ENCODE assay signal across 8 cellular contexts in the genomic region with DNA sequence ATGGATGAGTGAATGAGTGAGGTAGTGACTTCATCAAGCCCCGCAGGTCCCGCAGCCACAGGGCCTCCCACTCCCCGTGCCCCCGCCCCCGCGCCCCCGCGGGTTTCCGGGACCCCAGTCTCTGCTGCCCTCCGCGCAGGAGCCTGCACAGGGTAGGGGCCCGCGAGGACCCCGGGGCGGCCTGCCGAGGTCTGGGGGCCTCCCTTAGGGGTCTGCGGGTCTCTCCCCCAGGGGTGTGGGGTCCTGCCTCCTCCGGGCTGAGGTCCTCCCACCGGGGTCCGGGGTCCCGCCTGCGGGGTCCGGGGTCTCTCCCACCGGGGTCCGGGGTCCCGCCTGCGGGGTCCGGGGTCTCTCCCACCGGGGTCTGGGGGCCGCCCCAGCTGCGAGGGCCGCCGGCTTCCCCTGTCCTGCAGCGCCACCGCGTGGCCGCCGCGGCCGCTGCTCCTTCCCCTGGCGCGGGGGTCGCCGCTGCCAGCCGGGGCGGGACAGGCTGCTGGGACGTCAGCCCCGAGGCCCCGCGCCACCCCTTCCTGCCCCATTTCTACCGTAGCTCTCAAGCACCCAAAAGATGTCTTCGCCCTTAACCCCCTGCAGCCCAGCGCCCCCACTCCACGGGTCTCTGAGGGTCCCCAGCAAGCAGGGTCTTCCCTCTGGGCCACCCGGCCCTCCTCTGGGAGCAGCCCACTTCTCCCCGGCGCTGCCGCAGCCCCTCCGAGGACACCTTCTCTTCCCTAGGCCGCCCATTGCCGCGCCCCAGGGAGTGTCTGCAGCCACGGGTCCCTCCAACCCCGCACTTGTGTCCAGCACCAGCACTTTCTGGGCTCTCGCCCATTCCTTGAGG. TPM values are rescaled to one million over a fixed set of nuclear protein-coding genes. Genes with fewer than 3 reads are reported as not detected.
DNase-seq lines count a peak whose midpoint lies in the region; ATAC-seq and TF ChIP-seq lines count a peak whose summit lies in the region.

No MANE protein-coding gene starts in this region.

- peak; percentile 86 for TF ChIP-seq CTCF in coronary artery (IDR thresholded peaks at IDR 0.05)
- peak; percentile 95 for TF ChIP-seq CTCF in natural killer cell (IDR thresholded peaks at IDR 0.05)

- H3K9me3 Mint-ChIP-seq in T-cell, result no peaks in the 10 kb centered on the region
- no peaks in the 10 kb centered on the region for H3K9me3 Mint-ChIP-seq in natural killer cell

- ATAC-seq in T-cell (replicated peaks in 1 of 4) (peak; percentile 61 to 83 (median 68)), natural killer cell (peak; percentile 54 to 79 (median 78)), GM21381 (IDR thresholded peaks at IDR 0.05; ENCODE audit: unreplicated experiment) (no peak), GM19023 (IDR thresholded peaks at IDR 0.05; ENCODE audit: unreplicated experiment) (no peak)

- CTCF ChIA-PET in T-cell (lab: Charles Lee), result interaction anchor here in 1 of 2 donors (1.2 kb wide), 1 partner anchor 554 kb away, joined by 5 read pairs; no protein-coding TSS in a partner anchor

- H3K4me3 Mint-ChIP-seq in T-cell, result peak overlapping the region in 1 of 3 donors; percentile 68
- H3K4me3 Mint-ChIP-seq in natural killer cell, result no peak overlapping the region

- H3K4me1 Mint-ChIP-seq in T-cell (peaks cover 4 to 11% (median 11%) of the 10 kb centered on the region in 3 donors), natural killer cell (peaks cover 0 to 14% of the 10 kb centered on the region in 2 donors)

- no peak overlapping the region for H3K27ac Mint-ChIP-seq in T-cell
- H3K27ac Mint-ChIP-seq in natural killer cell, result peak overlapping the region in 1 of 2 donors; percentile 3

- no peak overlapping the region for H3K27ac ChIP-seq in coronary artery

- POLR2A ChIA-PET in T-cell (lab: Charles Lee), result no interaction called here

- DNase-seq in NCI-H82 (lab: John Stamatoyannopoulos, UW) (peak; percentile 58), NCI-H82 treated with DMSO at 0.1 percent for 48 hours (lab: John Stamatoyannopoulos, UW; ENCODE audit: unreplicated experiment) (no peak), T-cell (peak in 22 of 34 experiments; percentile 10 to 52 (median 38)), coronary artery (ENCODE audit: low spot score) (no peak), natural killer cell (peak; percentile 54), UCSD-AML1 (lab: John Stamatoyannopoulos, UW; ENCODE audit: unreplicated experiment) (no peak)

- peak overlapping the region; percentile 11 for H3K4me3 ChIP-seq in coronary artery

- peaks cover 11 to 27% of the 10 kb centered on the region in 2 donors for H3K27me3 Mint-ChIP-seq in T-cell
- peaks cover 10 to 11% of the 10 kb centered on the region in 2 donors for H3K27me3 Mint-ChIP-seq in natural killer cell (ENCODE audit: low read depth in 2 of 2)

- intact Hi-C loops in natural killer cell (cut with micrococcal nuclease), result loop anchor here (2.0 to 5.0 kb wide), 2 partner anchors 404 to 554 kb away; no protein-coding TSS in a partner anchor

- H3K36me3 Mint-ChIP-seq in T-cell (no peaks in the 10 kb centered on the region), natural killer cell (no peaks in the 10 kb centered on the region)

RNA-seq across cellular contexts. Expression of gene CHMP6, which starts 10.4 kb away (rescaled TPM):
- total RNA-seq in T-cell (10 to 100 TPM; 25.0 to 48.9 (median 43.2) TPM), natural killer cell (10 to 100 TPM; 26.8 to 33.3 (median 33.0) TPM)

RNA-seq across cellular contexts. Expression of gene BAIAP2, which starts 53.7 kb away (rescaled TPM):
- total RNA-seq in T-cell (10 to 100 TPM in 3 of 5 donors, 1 to 10 TPM in 2; 6.3 to 12.0 (median 10.1) TPM), natural killer cell (10 to 100 TPM in 2 of 3 donors, 1 to 10 TPM in 1; 6.7 to 12.3 (median 10.4) TPM)

Comparison
In these comparisons a context has a peak if more than half of its experiments do, and no peak if none do; other contexts are left out.
1. DNase-seq: peak in NCI-H82 (single experiment), T-cell (22 of 34) and natural killer cell (single experiment); none in NCI-H82 treated with DMSO at 0.1 percent for 48 hours (single experiment), coronary artery (single experiment) and UCSD-AML1 (single experiment).
2. ATAC-seq: peak in T-cell (4 of 4) and natural killer cell (3 of 3); none in GM21381 (single experiment) and GM19023 (single experiment).